In genomic region chrX:65999029-65999562, GRCh38 we compare ENCODE assay signal across 32 cellular contexts. TPM values are rescaled to one million over a fixed set of nuclear protein-coding genes. Genes with fewer than 3 reads are reported as not detected.
"Had no signal": no experiment of that assay in that cellular context is flagged by ENCODE, and none has a peak within 500 bp of the region (broad histone marks: within the 10 kb centered on the region; RNA-seq: fewer than 3 reads in every experiment).

No MANE protein-coding gene starts in this region.

- H3K27ac Mint-ChIP-seq: mesothelial cell of epicardium, progenitor cell of endocrine pancreas, type B pancreatic cell had no signal

- H2AFZ ChIP-seq: hepatocyte had no signal

- H3K4me3 ChIP-seq: colonic mucosa, esophagus muscularis mucosa, gastroesophageal sphincter, heart left ventricle, hepatocyte, lung, mucosa of descending colon, pancreas, right atrium auricular region, smooth muscle cell, testis, tibial artery had no signal

- H3K4me1 ChIP-seq: colonic mucosa, esophagus muscularis mucosa, foreskin keratinocyte, gastroesophageal sphincter, pancreas, right atrium auricular region, testis, tibial artery had no signal

- H3K36me3 ChIP-seq: colonic mucosa, esophagus muscularis mucosa, gastroesophageal sphincter, heart left ventricle, pancreas, right atrium auricular region, tibial artery had no signal

- H3K27me3 ChIP-seq: colonic mucosa, esophagus muscularis mucosa, foreskin keratinocyte, gastroesophageal sphincter, hepatocyte, right atrium auricular region, testis, tibial artery had no signal

- FAIRE-seq: endothelial cell of umbilical vein, kidney, pancreas had no signal

- ATAC-seq: foreskin keratinocyte; gastroesophageal sphincter; heart left ventricle; left lobe of liver; pancreas; sciatic nerve; stimulated activated memory B cell treated with anti-CD40 and anti-IgM and Interleukin-4, amounts not matched to agents 10 μg/mL and 1 μg/mL and 100 μg/mL, for 72 hours; stimulated activated naive CD8-positive, alpha-beta T cell treated with anti-CD3 and anti-CD28 coated beads, Interleukin-15, Interleukin-2, amounts not matched to agents 100 U/mL and 50 U/mL, for 24 hours had no signal

- H3K9me3 Mint-ChIP-seq: dendritic cell treated with granulocyte-macrophage colony-stimulating factor and Interleukin-4, amounts not matched to agents 40 ng/mL and 50 ng/mL, for 4 days; memory B cell; stimulated activated memory B cell treated with anti-CD40 and anti-IgM and Interleukin-4, amounts not matched to agents 10 μg/mL and 1 μg/mL and 100 μg/mL, for 72 hours; type B pancreatic cell had no signal

- H3K36me3 Mint-ChIP-seq: memory B cell; mesothelial cell of epicardium; stimulated activated memory B cell treated with anti-CD40 and anti-IgM and Interleukin-4, amounts not matched to agents 10 μg/mL and 1 μg/mL and 100 μg/mL, for 72 hours; type B pancreatic cell had no signal

- H3K4me3 Mint-ChIP-seq: dendritic cell treated with granulocyte-macrophage colony-stimulating factor and Interleukin-4, amounts not matched to agents 40 ng/mL and 50 ng/mL, for 4 days; memory B cell; mesothelial cell of epicardium; stimulated activated memory B cell treated with anti-CD40 and anti-IgM and Interleukin-4, amounts not matched to agents 10 μg/mL and 1 μg/mL and 100 μg/mL, for 72 hours; type B pancreatic cell had no signal

- H3K27ac ChIP-seq: colonic mucosa, esophagus muscularis mucosa, foreskin keratinocyte, gastroesophageal sphincter, hepatocyte, pancreas, right atrium auricular region, testis, tibial artery had no signal

- H3K9me3 ChIP-seq: colonic mucosa, esophagus muscularis mucosa, gastroesophageal sphincter, heart left ventricle, mucosa of descending colon, pancreas, right atrium auricular region, testis, tibial artery had no signal

- H3K27me3 Mint-ChIP-seq: memory B cell; naive thymus-derived CD4-positive, alpha-beta T cell; progenitor cell of endocrine pancreas; stimulated activated memory B cell treated with anti-CD40 and anti-IgM and Interleukin-4, amounts not matched to agents 10 μg/mL and 1 μg/mL and 100 μg/mL, for 72 hours; type B pancreatic cell had no signal

- H3K4me1 Mint-ChIP-seq: mesothelial cell of epicardium had no signal

- H3K79me2 ChIP-seq: hepatocyte had no signal

- DNase-seq: colonic mucosa; effector memory CD4-positive, alpha-beta T cell; foreskin keratinocyte; heart left ventricle; kidney; mucosa of descending colon; naive thymus-derived CD4-positive, alpha-beta T cell; pancreas; stimulated activated CD4-positive, alpha-beta T cell treated with anti-CD3 and anti-CD28 coated beads, Interleukin-4, amount 100 ng/mL, for 4 hours; stimulated activated naive CD8-positive, alpha-beta T cell treated with anti-CD3 and anti-CD28 coated beads, Interleukin-15, Interleukin-2, amounts not matched to agents 100 U/mL and 50 U/mL, for 24 hours; substantia nigra; testis; tibial artery had no signal

- H3K4me2 ChIP-seq: hepatocyte, smooth muscle cell had no signal

RNA-seq across cellular contexts. Expression of gene VSIG4, which starts 40.8 kb away (rescaled TPM):
- total RNA-seq: chondrocyte, endothelial cell of umbilical vein, epithelial cell of proximal tubule, fibroblast of lung, foreskin keratinocyte, mesothelial cell of epicardium, progenitor cell of endocrine pancreas, smooth muscle cell had no signal
- polyA plus RNA-seq: endothelial cell of umbilical vein, fibroblast of lung, foreskin keratinocyte, neural cell, smooth muscle cell had no signal
